In the genomic region with DNA sequence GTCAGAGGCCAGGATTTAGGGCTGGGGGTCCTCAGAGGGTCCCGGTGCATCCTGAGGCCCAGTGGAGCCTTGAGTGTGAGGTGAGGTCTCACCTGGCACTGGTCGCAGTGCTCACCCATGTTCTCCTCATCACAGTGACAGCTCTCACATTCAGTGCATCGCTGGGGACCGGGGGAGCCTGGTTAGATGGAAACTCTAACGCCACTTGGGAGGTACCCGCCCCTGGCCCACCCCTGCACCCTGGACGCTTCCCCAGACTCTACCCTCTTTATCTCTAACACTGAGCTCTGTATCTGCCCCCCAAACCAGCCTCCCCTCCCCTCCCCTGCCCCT, we compare ENCODE assay signal across 13 cellular contexts. TPM values are rescaled to one million over a fixed set of nuclear protein-coding genes. Genes with fewer than 3 reads are reported as not detected.
DNase-seq lines count a peak whose midpoint lies in the region; ATAC-seq and TF ChIP-seq lines count a peak whose summit lies in the region.
"Had no signal": no experiment of that assay in that cellular context is flagged by ENCODE, and none has a peak within 500 bp of the region (broad histone marks: within the 10 kb centered on the region; RNA-seq: fewer than 3 reads in every experiment).

No MANE protein-coding gene starts in this region.

- no peak overlapping the region for H3K27ac Mint-ChIP-seq in naive thymus-derived CD8-positive, alpha-beta T cell
- H3K27ac Mint-ChIP-seq: activated CD4-positive, alpha-beta T cell treated with anti-CD3 and anti-CD28 coated beads for 36 hours had no signal

- peak overlapping the region; percentile 94 to 100 (median 99); a peak in 19 of 22 replicates for H3K4me2 ChIP-seq in BLaER1 treated with 17β-estradiol and CSF1 and Interleukin-3, amounts not matched to agents 10 nM and 100 nM

- H3K4me1 Mint-ChIP-seq in naive thymus-derived CD8-positive, alpha-beta T cell = peaks cover 19 to 37% (median 31%) of the 10 kb centered on the region in 4 donors

- peaks cover 0 to 7% (median 4%) of the 10 kb centered on the region in 3 donors for H3K36me3 Mint-ChIP-seq in naive thymus-derived CD8-positive, alpha-beta T cell

- WGBS in lower leg skin, 2 donors = 47 to 53% methylated on average over 7 of the region's 7 CpGs

- H3K27me3 ChIP-seq in BLaER1 treated with 17β-estradiol and CSF1 and Interleukin-3, amounts not matched to agents 10 nM and 100 nM = peaks cover 0 to 10% (median 0%) of the 10 kb centered on the region in 11 experiments; a peak in 2 of 22 replicates
- H3K27me3 ChIP-seq in H7 (ENCODE audit: control insufficient read depth, insufficient read depth, low read length) = peaks cover 30% of the 10 kb centered on the region

- peak; percentile 8 to 14 for ATAC-seq in naive thymus-derived CD8-positive, alpha-beta T cell
- no peak for ATAC-seq in HG03571 (IDR thresholded peaks at IDR 0.05; ENCODE audit: unreplicated experiment)
- ATAC-seq: SK-N-SH treated with all-trans-retinoic acid at 6 μM for 48 hours had no signal

- intact Hi-C loops in lower leg skin (cut with DNase I; ENCODE audit: low total_unique reads) = no loop called here

- H3K4me1 ChIP-seq in BLaER1 treated with 17β-estradiol and CSF1 and Interleukin-3, amounts not matched to agents 10 nM and 100 nM = peaks cover 44 to 81% (median 75%) of the 10 kb centered on the region in 10 experiments

- peak overlapping the region in 6 of 10 donors; percentile 28 to 84 (median 62) for H3K4me3 Mint-ChIP-seq in naive thymus-derived CD8-positive, alpha-beta T cell
- H3K4me3 Mint-ChIP-seq: activated CD4-positive, alpha-beta T cell treated with anti-CD3 and anti-CD28 coated beads for 36 hours had no signal

- no peak overlapping the region; a peak in 1 of 20 replicates for H3K4me3 ChIP-seq in BLaER1 treated with 17β-estradiol and CSF1 and Interleukin-3, amounts not matched to agents 10 nM and 100 nM
- H3K4me3 ChIP-seq in H7 (ENCODE audit: insufficient read depth, low read depth, low read length) (peak overlapping the region; percentile 25; the same call in 1 of the 2 replicates), lower leg skin (ENCODE audit: low read depth, poor library complexity, severe bottlenecking) (no peak overlapping the region)

- POLR2A ChIA-PET in naive thymus-derived CD8-positive, alpha-beta T cell (lab: Charles Lee) = no interaction called here

- H3K27me3 Mint-ChIP-seq in naive thymus-derived CD8-positive, alpha-beta T cell = peaks cover 27 to 86% (median 64%) of the 10 kb centered on the region in 5 donors

- DNase-seq in H7 (no peak), cerebellar cortex (ENCODE audit: low spot score) (peak; percentile 36), AML-193 (lab: John Stamatoyannopoulos, UW) (no peak), NCI-H1417 (lab: John Stamatoyannopoulos, UW) (no peak), lower leg skin (ENCODE audit: low spot score in 2 of 2) (no peak)
- no peak for DNase-seq in naive thymus-derived CD8-positive, alpha-beta T cell
- DNase-seq: COR-L47 had no signal

- no peaks in the 10 kb centered on the region for H3K36me3 ChIP-seq in BLaER1 treated with 17β-estradiol and CSF1 and Interleukin-3, amounts not matched to agents 10 nM and 100 nM
- H3K36me3 ChIP-seq in H7 (replicated peaks; ENCODE audit: control insufficient read depth, insufficient read depth, low read length) = no peaks in the 10 kb centered on the region
- H3K36me3 ChIP-seq: stomach had no signal

- H3K9me3 ChIP-seq in BLaER1 treated with 17β-estradiol and CSF1 and Interleukin-3, amounts not matched to agents 10 nM and 100 nM (replicated peaks in 1 of 11) = no peaks in the 10 kb centered on the region
- H3K9me3 ChIP-seq: stomach had no signal

- peaks cover 0 to 5% (median 0%) of the 10 kb centered on the region in 11 experiments; a peak in 2 of 22 replicates for H4K20me1 ChIP-seq in BLaER1 treated with 17β-estradiol and CSF1 and Interleukin-3, amounts not matched to agents 10 nM and 100 nM

- no peak for TF ChIP-seq CTCF in lower leg skin (IDR thresholded peaks at IDR 0.05)

- TF ChIP-seq POLR2A in lower leg skin (IDR thresholded peaks at IDR 0.05) = no peak

- H3K9me3 Mint-ChIP-seq in naive thymus-derived CD8-positive, alpha-beta T cell = peaks cover 0 to 14% (median 2%) of the 10 kb centered on the region in 9 donors

- no peak overlapping the region for H3K9ac ChIP-seq in BLaER1 treated with 17β-estradiol and CSF1 and Interleukin-3, amounts not matched to agents 10 nM and 100 nM

- H3K27ac ChIP-seq in BLaER1 treated with 17β-estradiol and CSF1 and Interleukin-3, amounts not matched to agents 10 nM and 100 nM = no peak overlapping the region

RNA-seq across cellular contexts. Expression of gene HRC, which starts 3.0 kb away (rescaled TPM):
- 0.45 and 0.81 TPM in 2 replicates for total RNA-seq in H7 (2014; rRNA removed; shearing (Covaris generic))
- total RNA-seq in naive thymus-derived CD8-positive, alpha-beta T cell = not detected
- not detected for polyA plus RNA-seq in naive thymus-derived CD8-positive, alpha-beta T cell
- 1 to 10 TPM; 1.1 to 4.0 (median 1.2) TPM for total RNA-seq in lower leg skin
- total RNA-seq: activated CD4-positive, alpha-beta T cell treated with anti-CD3 and anti-CD28 coated beads for 36 hours had no signal
- polyA plus RNA-seq: neural cell had no signal

RNA-seq across cellular contexts. Expression of gene TRPM4, which starts 5.4 kb away (rescaled TPM):
- 10.2 and 12.8 TPM in 2 replicates for total RNA-seq in H7 (2014; rRNA removed; shearing (Covaris generic))
- total RNA-seq in naive thymus-derived CD8-positive, alpha-beta T cell = not detected
- polyA plus RNA-seq in naive thymus-derived CD8-positive, alpha-beta T cell = not detected
- total RNA-seq in lower leg skin = 10 to 100 TPM; 50.7 to 76.2 (median 70.3) TPM

RNA-seq across cellular contexts. Expression of gene PPFIA3, which starts 32.8 kb away (rescaled TPM):
- total RNA-seq in H7 (2014; rRNA removed; shearing (Covaris generic)) = 21.1 and 23.6 TPM in 2 replicates
- 1 to 10 TPM; 3.6 to 4.7 TPM for total RNA-seq in naive thymus-derived CD8-positive, alpha-beta T cell
- under 1 TPM in 2 of 3 donors, not detected in 1; 0.20 to 0.58 TPM for polyA plus RNA-seq in naive thymus-derived CD8-positive, alpha-beta T cell
- 10 to 100 TPM; 52.3 to 78.1 (median 64.4) TPM for total RNA-seq in lower leg skin

RNA-seq across cellular contexts. Expression of gene C19orf73, which starts 33.2 kb away (rescaled TPM):
- total RNA-seq in H7 (2014; rRNA removed; shearing (Covaris generic)) = 1.4 and 3.2 TPM in 2 replicates
- 1 to 10 TPM; 1.6 TPM for total RNA-seq in naive thymus-derived CD8-positive, alpha-beta T cell
- 1 to 10 TPM; 3.0 to 7.0 (median 5.7) TPM for polyA plus RNA-seq in naive thymus-derived CD8-positive, alpha-beta T cell
- total RNA-seq in lower leg skin = 10 to 100 TPM in 1 of 4 donors, 1 to 10 TPM in 3; 4.9 to 11.2 (median 8.9) TPM
- total RNA-seq: stomach had no signal

RNA-seq across cellular contexts. Expression of gene LIN7B, which starts 38.0 kb away (rescaled TPM):
- total RNA-seq in H7 (2014; rRNA removed; shearing (Covaris generic)) = 2.2 and 4.1 TPM in 2 replicates
- total RNA-seq in naive thymus-derived CD8-positive, alpha-beta T cell = 10 to 100 TPM; 15.7 to 16.2 TPM
- 1 to 10 TPM; 5.5 to 9.2 (median 5.6) TPM for polyA plus RNA-seq in naive thymus-derived CD8-positive, alpha-beta T cell
- total RNA-seq in lower leg skin = 10 to 100 TPM; 53.9 to 62.5 (median 54.7) TPM
